ENCODE assay signal across 12 cellular contexts in the genomic region with DNA sequence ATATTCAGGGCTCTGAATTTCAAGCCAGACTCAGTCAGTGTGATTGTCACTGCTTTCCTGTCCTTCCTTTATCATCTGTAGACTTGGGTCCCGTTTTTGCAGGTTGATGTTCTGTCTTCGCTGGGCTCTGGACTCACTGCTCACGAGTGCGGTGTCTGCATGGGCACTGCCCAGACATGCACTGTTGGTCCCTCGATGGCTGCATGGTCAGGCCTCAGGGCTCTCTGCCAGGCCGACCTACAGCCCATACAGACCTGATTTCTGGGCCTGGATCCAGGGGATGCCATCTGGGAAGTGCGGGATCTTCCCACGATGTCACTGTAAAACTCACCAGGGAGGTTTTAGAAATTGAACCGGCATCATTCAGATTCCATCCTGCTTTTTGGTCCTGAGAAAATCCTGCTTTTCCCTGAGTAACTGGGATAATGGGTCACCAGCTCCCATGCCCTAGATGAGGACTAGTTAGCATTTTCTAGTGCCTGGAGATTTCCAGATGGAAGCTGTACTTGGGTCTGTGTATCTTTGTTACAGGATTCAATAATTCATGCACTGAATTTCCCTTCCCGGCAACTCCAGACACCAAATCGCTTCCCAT. TPM values are rescaled to one million over a fixed set of nuclear protein-coding genes. Genes with fewer than 3 reads are reported as not detected.
DNase-seq lines count a peak whose midpoint lies in the region; ATAC-seq and TF ChIP-seq lines count a peak whose summit lies in the region.
"Had no signal": no experiment of that assay in that cellular context is flagged by ENCODE, and none has a peak within 500 bp of the region (broad histone marks: within the 10 kb centered on the region; RNA-seq: fewer than 3 reads in every experiment).

No MANE protein-coding gene starts in this region.

- H3K9me3 Mint-ChIP-seq in activated T-helper 1 cell treated with anti-CD3 and anti-CD28 coated beads, Interleukin-12 subunit alpha, Interleukin-12 subunit beta, Interleukin-2, Interleukin-4 antibody, amounts not matched to agents 30 ng/mL and 10 ng/mL and 1 ng/mL, durations not matched to agents 14 hours and 24 hours and 36 hours = no peaks in the 10 kb centered on the region
- H3K9me3 Mint-ChIP-seq: stimulated activated memory B cell treated with anti-CD40 and anti-IgM and Interleukin-4, amounts not matched to agents 10 μg/mL and 1 μg/mL and 100 μg/mL, for 72 hours had no signal

- H3K9me3 ChIP-seq in PC-9 (ENCODE audit: insufficient read depth, low read depth) (no peaks in the 10 kb centered on the region), sigmoid colon (no peaks in the 10 kb centered on the region)
- H3K9me3 ChIP-seq: lower lobe of right lung had no signal

- WGBS in sigmoid colon, 2 donors = 85 to 87% methylated on average over 11 of the region's 11 CpGs

- no peaks in the 10 kb centered on the region; the same call in 1 of the 2 replicates for H3K36me3 ChIP-seq in PC-9 (ENCODE audit: low read depth)
- no peaks in the 10 kb centered on the region for H3K36me3 ChIP-seq in sigmoid colon

- no peak for TF ChIP-seq CTCF in PC-9 (conservative IDR thresholded peaks at IDR 0.05)
- TF ChIP-seq CTCF in fibroblast of villous mesenchyme (IDR thresholded peaks at IDR 0.05; ENCODE audit: insufficient read depth, low read depth, low read length) = no peak
- no peak for TF ChIP-seq CTCF in sigmoid colon (IDR thresholded peaks at IDR 0.05)

- no peaks in the 10 kb centered on the region for H3K9me2 ChIP-seq in PC-9 (ENCODE audit: insufficient read depth)

- DNase-seq in EL = peak; percentile 29
- DNase-seq in PC-9 = no peak
- peak; percentile 30 for DNase-seq in fibroblast of villous mesenchyme (ENCODE audit: low read depth)
- no peak for DNase-seq in sigmoid colon
- no peak for DNase-seq in activated T-helper 1 cell treated with anti-CD3 and anti-CD28 coated beads, Interleukin-12 subunit alpha, Interleukin-12 subunit beta, Interleukin-2, Interleukin-4 antibody, amounts not matched to agents 30 ng/mL and 10 ng/mL and 1 ng/mL, durations not matched to agents 14 hours and 24 hours and 36 hours (ENCODE audit: low spot score)
- DNase-seq in KBM-7 = no peak
- DNase-seq: SIG-M5 had no signal

- no peaks in the 10 kb centered on the region for H4K20me1 ChIP-seq in PC-9 (ENCODE audit: insufficient read depth)

- H3K27me3 Mint-ChIP-seq in activated T-helper 1 cell treated with anti-CD3 and anti-CD28 coated beads, Interleukin-12 subunit alpha, Interleukin-12 subunit beta, Interleukin-2, Interleukin-4 antibody, amounts not matched to agents 30 ng/mL and 10 ng/mL and 1 ng/mL, durations not matched to agents 14 hours and 24 hours and 36 hours (ENCODE audit: insufficient read depth) = peaks cover 16% of the 10 kb centered on the region

- POLR2A ChIA-PET in PC-9 (lab: Charles Lee; ENCODE audit: unreplicated experiment) = no interaction called here

- no peak for TF ChIP-seq EP300 in sigmoid colon (IDR thresholded peaks at IDR 0.05)

- no peak overlapping the region for H3K4me3 Mint-ChIP-seq in activated T-helper 1 cell treated with anti-CD3 and anti-CD28 coated beads, Interleukin-12 subunit alpha, Interleukin-12 subunit beta, Interleukin-2, Interleukin-4 antibody, amounts not matched to agents 30 ng/mL and 10 ng/mL and 1 ng/mL, durations not matched to agents 14 hours and 24 hours and 36 hours
- H3K4me3 Mint-ChIP-seq: stimulated activated memory B cell treated with anti-CD40 and anti-IgM and Interleukin-4, amounts not matched to agents 10 μg/mL and 1 μg/mL and 100 μg/mL, for 72 hours had no signal

- no peak overlapping the region for H3K27ac Mint-ChIP-seq in activated T-helper 1 cell treated with anti-CD3 and anti-CD28 coated beads, Interleukin-12 subunit alpha, Interleukin-12 subunit beta, Interleukin-2, Interleukin-4 antibody, amounts not matched to agents 30 ng/mL and 10 ng/mL and 1 ng/mL, durations not matched to agents 14 hours and 24 hours and 36 hours
- H3K27ac Mint-ChIP-seq: stimulated activated memory B cell treated with anti-CD40 and anti-IgM and Interleukin-4, amounts not matched to agents 10 μg/mL and 1 μg/mL and 100 μg/mL, for 72 hours had no signal

- ATAC-seq in GM21717 (IDR thresholded peaks at IDR 0.05; ENCODE audit: unreplicated experiment) = no peak
- ATAC-seq in GM19023 (IDR thresholded peaks at IDR 0.05; ENCODE audit: unreplicated experiment) = no peak
- ATAC-seq: stimulated activated memory B cell treated with anti-CD40 and anti-IgM and Interleukin-4, amounts not matched to agents 10 μg/mL and 1 μg/mL and 100 μg/mL, for 72 hours had no signal

- H3K27me3 ChIP-seq in PC-9 (ENCODE audit: insufficient read depth, low read depth) = no peaks in the 10 kb centered on the region
- no peaks in the 10 kb centered on the region for H3K27me3 ChIP-seq in sigmoid colon

- H3K4me1 ChIP-seq in PC-9 (replicated peaks; ENCODE audit: insufficient read depth) (0 out of 2 replicates have a peak, but pooled peaks cover 7% of the 10 kb centered on the region), sigmoid colon (peaks cover 0 to 59% (median 43%) of the 10 kb centered on the region in 4 donors)

- in situ Hi-C loops in KBM-7 (cut with MboI; ENCODE audit: low pct_unique_long_range_greater_than_20kb, low sequenced_read_pairs) = no loop called here

- H3K4me3 ChIP-seq in PC-9 = no peak overlapping the region
- no peak overlapping the region for H3K4me3 ChIP-seq in fibroblast of villous mesenchyme (ENCODE audit: low read depth, low read length)
- H3K4me3 ChIP-seq in sigmoid colon = no peak overlapping the region

- BruUV-seq in PC-9 (replicated peaks; lab: Mats Ljungman, UMichigan) = no TSS peak

- peaks cover 6% of the 10 kb centered on the region for H3K4me1 Mint-ChIP-seq in activated T-helper 1 cell treated with anti-CD3 and anti-CD28 coated beads, Interleukin-12 subunit alpha, Interleukin-12 subunit beta, Interleukin-2, Interleukin-4 antibody, amounts not matched to agents 30 ng/mL and 10 ng/mL and 1 ng/mL, durations not matched to agents 14 hours and 24 hours and 36 hours (ENCODE audit: low read depth)

- TF ChIP-seq POLR2A in sigmoid colon (IDR thresholded peaks at IDR 0.05) = no peak

- peak overlapping the region; percentile 42; the same call in 1 of the 2 replicates for H3K4me2 ChIP-seq in PC-9

- intact Hi-C loops in PC-9 (cut with micrococcal nuclease; ENCODE audit: unreplicated experiment) (loop anchor here (2.0 to 5.0 kb wide), 2 partner anchors 120 to 423 kb away; no protein-coding TSS in a partner anchor), sigmoid colon (cut with DNase I) (loop anchor here (10.0 kb wide), 1 partner anchor 896 kb away; no protein-coding TSS in a partner anchor)
- intact Hi-C loops in activated T-helper 1 cell treated with anti-CD3 and anti-CD28 coated beads, Interleukin-12 subunit alpha, Interleukin-12 subunit beta, Interleukin-2, Interleukin-4 antibody, amounts not matched to agents 30 ng/mL and 10 ng/mL and 1 ng/mL, durations not matched to agents 14 hours and 24 hours and 36 hours (cut with micrococcal nuclease) = loop anchor here (2.0 to 5.0 kb wide), 2 partner anchors 893 to 1050 kb away; no protein-coding TSS in a partner anchor

- CTCF ChIA-PET in PC-9 (lab: Charles Lee) = interaction anchor here (0.8 kb wide), 1 partner anchor 338 kb away, joined by 4 read pairs; no protein-coding TSS in a partner anchor

- no peaks in the 10 kb centered on the region for H3K36me3 Mint-ChIP-seq in activated T-helper 1 cell treated with anti-CD3 and anti-CD28 coated beads, Interleukin-12 subunit alpha, Interleukin-12 subunit beta, Interleukin-2, Interleukin-4 antibody, amounts not matched to agents 30 ng/mL and 10 ng/mL and 1 ng/mL, durations not matched to agents 14 hours and 24 hours and 36 hours (ENCODE audit: low read depth)
- H3K36me3 Mint-ChIP-seq: stimulated activated memory B cell treated with anti-CD40 and anti-IgM and Interleukin-4, amounts not matched to agents 10 μg/mL and 1 μg/mL and 100 μg/mL, for 72 hours had no signal

- no peak overlapping the region for H3K27ac ChIP-seq in PC-9
- H3K27ac ChIP-seq in sigmoid colon = peak overlapping the region; percentile 7 to 98 (median 58)
- H3K27ac ChIP-seq: lower lobe of right lung had no signal

- H2AFZ ChIP-seq in PC-9 = no peak overlapping the region

- no peaks in the 10 kb centered on the region for H3F3A ChIP-seq in PC-9 (ENCODE audit: insufficient read depth, low read depth)

- no peaks in the 10 kb centered on the region for H3K79me2 ChIP-seq in PC-9 (ENCODE audit: low read depth)

RNA-seq across cellular contexts. Expression of a gene that starts 9.1 kb away (rescaled TPM):
- total RNA-seq in PC-9 (2021) (19.4 and 23.3 TPM in 2 replicates), fibroblast of villous mesenchyme (102 and 279 TPM in 2 replicates), sigmoid colon (10 to 100 TPM; 10.4 to 33.0 (median 16.8) TPM)
- polyA plus RNA-seq in sigmoid colon = 1 to 10 TPM in 2 of 3 donors, under 1 TPM in 1; 0.23 to 7.8 (median 2.4) TPM
- total RNA-seq in activated T-helper 1 cell treated with anti-CD3 and anti-CD28 coated beads, Interleukin-12 subunit alpha, Interleukin-12 subunit beta, Interleukin-2, Interleukin-4 antibody, amounts not matched to agents 30 ng/mL and 10 ng/mL and 1 ng/mL, durations not matched to agents 14 hours and 24 hours and 36 hours = 3.0 and 3.3 TPM in 2 replicates
- total RNA-seq: HT-29 had no signal

Comparison
In these comparisons a context has a peak if more than half of its experiments do, and no peak if none do; other contexts are left out.
1. DNase-seq: peak in EL (single experiment) and fibroblast of villous mesenchyme (single experiment); none in PC-9 (0 of 2), sigmoid colon (single experiment), activated T-helper 1 cell treated with anti-CD3 and anti-CD28 coated beads, Interleukin-12 subunit alpha, Interleukin-12 subunit beta, Interleukin-2, Interleukin-4 antibody, amounts not matched to agents 30 ng/mL and 10 ng/mL and 1 ng/mL, durations not matched to agents 14 hours and 24 hours and 36 hours (single experiment) and KBM-7 (single experiment).